In genomic region chr9:126411225-126411947, GRCh38 we compare ENCODE assay signal across 8 cellular contexts.
DNase-seq lines count a peak whose midpoint lies in the region; ATAC-seq and TF ChIP-seq lines count a peak whose summit lies in the region.

No MANE protein-coding gene starts in this region.

- H3K9ac ChIP-seq in Loucy (ENCODE audit: low read depth, low read length, poor library complexity, severe bottlenecking), result peak overlapping the region; percentile 79

- no peak for TF ChIP-seq POLR2A in erythroblast (IDR thresholded peaks at IDR 0.05; ENCODE audit: low read length)

- H3K9me3 ChIP-seq in Loucy (ENCODE audit: insufficient read depth, low read depth, low read length), result no peaks in the 10 kb centered on the region
- no peaks in the 10 kb centered on the region for H3K9me3 ChIP-seq in effector memory CD4-positive, alpha-beta T cell (ENCODE audit: control insufficient read depth, low read length)

- TF ChIP-seq CTCF in GM06990 (IDR thresholded peaks at IDR 0.05; ENCODE audit: insufficient read depth, low read length, poor library complexity, severe bottlenecking) (no peak), Loucy (conservative IDR thresholded peaks at IDR 0.05; ENCODE audit: low read length) (no peak)

- H3K36me3 ChIP-seq in GM06990 (ENCODE audit: control insufficient read depth, insufficient read depth, low read length) (no peaks in the 10 kb centered on the region), Loucy (ENCODE audit: insufficient read depth, low read length) (no peaks in the 10 kb centered on the region; the same call in 1 of the 2 replicates)
- no peaks in the 10 kb centered on the region for H3K36me3 ChIP-seq in effector memory CD4-positive, alpha-beta T cell (ENCODE audit: control insufficient read depth, insufficient read depth, low read length)

- DNase-seq in GM06990 (ENCODE audit: extremely low read depth, insufficient read length) (peak; percentile 48), erythroblast (lab: John Stamatoyannopoulos, UW) (no peak), DMS114 treated with DMSO at 0.1 percent for 48 hours (lab: John Stamatoyannopoulos, UW; ENCODE audit: unreplicated experiment) (no peak)
- DNase-seq in effector memory CD4-positive, alpha-beta T cell, result no peak
- no peak for DNase-seq in effector CD4-positive, alpha-beta T cell

- no peaks in the 10 kb centered on the region for H4K20me1 ChIP-seq in Loucy (ENCODE audit: insufficient read depth, low read length, poor library complexity, severe bottlenecking)

- peak overlapping the region; percentile 62 for H3K27ac ChIP-seq in effector memory CD4-positive, alpha-beta T cell (ENCODE audit: insufficient read depth, low read length, poor library complexity, severe bottlenecking)

- peaks cover 25% of the 10 kb centered on the region for H3F3A ChIP-seq in Loucy (ENCODE audit: low read depth)

- peak overlapping the region; percentile 2; the same call in 1 of the 2 replicates for H3K4me3 ChIP-seq in GM06990 (replicated peaks; ENCODE audit: low read depth, low read length)
- H3K4me3 ChIP-seq in Loucy (ENCODE audit: low read length, poor library complexity, severe bottlenecking), result peak overlapping the region; percentile 65
- H3K4me3 ChIP-seq in effector memory CD4-positive, alpha-beta T cell (ENCODE audit: insufficient read depth, low read depth, low read length, poor library complexity, severe bottlenecking), result peak overlapping the region; percentile 6

- no peaks in the 10 kb centered on the region; the same call in 1 of the 2 replicates for H3K27me3 ChIP-seq in GM06990 (replicated peaks; ENCODE audit: control insufficient read depth, insufficient read depth, low read length)
- H3K27me3 ChIP-seq in Loucy (ENCODE audit: insufficient read depth, low read length, poor library complexity, severe bottlenecking), result no peaks in the 10 kb centered on the region
- H3K27me3 ChIP-seq in effector memory CD4-positive, alpha-beta T cell (replicated peaks; ENCODE audit: control insufficient read depth, insufficient read depth, low read length, poor library complexity, severe bottlenecking), result no peaks in the 10 kb centered on the region

- H3K9me2 ChIP-seq in Loucy (replicated peaks; ENCODE audit: low read depth, low read length), result no peaks in the 10 kb centered on the region

- peak; percentile 61 for ATAC-seq in GM19467 (IDR thresholded peaks at IDR 0.05; ENCODE audit: unreplicated experiment)
- ATAC-seq in HG03045 (IDR thresholded peaks at IDR 0.05; ENCODE audit: unreplicated experiment), result no peak

- peaks cover 13% of the 10 kb centered on the region; the same call in 1 of the 2 replicates for H3K79me2 ChIP-seq in Loucy (ENCODE audit: insufficient read depth, low read length)

- H3K4me1 ChIP-seq in Loucy (ENCODE audit: insufficient read depth, low read length, poor library complexity, severe bottlenecking), result peaks cover 86% of the 10 kb centered on the region
- peaks cover 10% of the 10 kb centered on the region for H3K4me1 ChIP-seq in effector memory CD4-positive, alpha-beta T cell (ENCODE audit: control insufficient read depth, insufficient read depth, low read length, poor library complexity, severe bottlenecking)

- H2AFZ ChIP-seq in Loucy (ENCODE audit: low read length), result no peak overlapping the region

- peak overlapping the region; percentile 89 for H3K4me2 ChIP-seq in Loucy (ENCODE audit: low read depth, low read length, poor library complexity, severe bottlenecking)

Comparison
In these comparisons a context has a peak if more than half of its experiments do, and no peak if none do; other contexts are left out.
1. H3K4me3 ChIP-seq: peak in every context shown above with its lines; median percentile 65 in Loucy; 6 in effector memory CD4-positive, alpha-beta T cell; 2 in GM06990.